ENCODE assay signal across 17 cellular contexts in genomic region chr19:4673216-4673615, GRCh38. TPM values are rescaled to one million over a fixed set of nuclear protein-coding genes. Genes with fewer than 3 reads are reported as not detected.
DNase-seq lines count a peak whose midpoint lies in the region; ATAC-seq and TF ChIP-seq lines count a peak whose summit lies in the region.
"Had no signal": no experiment of that assay in that cellular context is flagged by ENCODE, and none has a peak within 500 bp of the region (broad histone marks: within the 10 kb centered on the region; RNA-seq: fewer than 3 reads in every experiment).

No MANE protein-coding gene starts in this region.

- in situ Hi-C loops in gastrocnemius medialis (cut with MboI; ENCODE audit: low sequenced_read_pairs in 4 of 4), result no loop called here

- H3K4me3 ChIP-seq in HEK293 (ENCODE audit: low read depth, low read length) (no peak overlapping the region), gastrocnemius medialis (no peak overlapping the region), adrenal gland (no peak overlapping the region)

- H3K27ac Mint-ChIP-seq in nephron progenitor cell, result peak overlapping the region; percentile 89
- H3K27ac Mint-ChIP-seq: CD4-positive, CD25-positive, alpha-beta regulatory T cell had no signal

- peaks cover 39% of the 10 kb centered on the region for H3K4me1 Mint-ChIP-seq in nephron progenitor cell

- intact Hi-C loops in gastrocnemius medialis (cut with DNase I; ENCODE audit: low total_unique reads) (no loop called here), adrenal gland (cut with DNase I) (no loop called here)

- CTCF ChIA-PET in HEK293 (lab: Yijun Ruan, JAX), result interaction anchor here (0.6 to 1.7 kb wide), 4 partner anchors 20 to 118 kb away, joined by 3 to 8 read pairs (median 4); partner anchors contain the start of gene FEM1A
- CTCF ChIA-PET in RWPE1 (lab: Yijun Ruan, JAX), result interaction anchor here (0.7 kb wide), 1 partner anchor 13 kb away, joined by 3 read pairs; no protein-coding TSS in a partner anchor

- no peak overlapping the region for H3K4me3 Mint-ChIP-seq in nephron progenitor cell
- H3K4me3 Mint-ChIP-seq: CD4-positive, CD25-positive, alpha-beta regulatory T cell; CD8-positive, alpha-beta memory T cell; H9 had no signal

- 66 to 82% (median 77%) methylated on average over 4 of the region's 4 CpGs for WGBS in adrenal gland, 4 donors

- H3K27me3 Mint-ChIP-seq in nephron progenitor cell (ENCODE audit: low read depth, poor library complexity), result peaks cover 4% of the 10 kb centered on the region
- H3K27me3 Mint-ChIP-seq: CD4-positive, CD25-positive, alpha-beta regulatory T cell had no signal

- H3K27me3 ChIP-seq in gastrocnemius medialis (no peaks in the 10 kb centered on the region), adrenal gland (no peaks in the 10 kb centered on the region)
- H3K27me3 ChIP-seq: BE2C had no signal

- H3K36me3 Mint-ChIP-seq in nephron progenitor cell (ENCODE audit: low read depth), result peaks cover 14% of the 10 kb centered on the region

- no peak for ATAC-seq in gastrocnemius medialis

- DNase-seq in RWPE1 (ENCODE audit: low spot score) (no peak), nephron progenitor cell (no peak), gastrocnemius medialis (no peak), adrenal gland (no peak), COR-L47 (lab: John Stamatoyannopoulos, UW) (no peak), NCI-H524 treated with DMSO at 0.1 percent for 48 hours (lab: John Stamatoyannopoulos, UW) (no peak)
- DNase-seq: ACHN; BE2C; C1 segment of cervical spinal cord; Caco-2; CD4-positive, CD25-positive, alpha-beta regulatory T cell; CD8-positive, alpha-beta memory T cell; DMS79; GDM1; GOT3; H9 had no signal

- POLR2A ChIA-PET in HEK293 (lab: Yijun Ruan, JAX), result interaction anchor here (0.7 to 1.2 kb wide), 3 partner anchors 118 to 1026 kb away, joined by 3 to 8 read pairs (median 4); partner anchors contain the start of gene FEM1A
- POLR2A ChIA-PET in RWPE1 (lab: Yijun Ruan, JAX; ENCODE audit: low non-redundant PET), result no interaction called here

- H3K36me3 ChIP-seq in HEK293 (ENCODE audit: control insufficient read depth in 2 of 2, insufficient read depth in 1 of 2, low read length in 2 of 2) (peaks cover 10 to 23% of the 10 kb centered on the region in 2 experiments; a peak in 2 of 3 replicates), gastrocnemius medialis (peaks cover 0 to 23% of the 10 kb centered on the region in 2 donors), adrenal gland (replicated peaks in 1 of 2) (peaks cover 0 to 27% of the 10 kb centered on the region in 2 donors)

- H3K27ac ChIP-seq in HEK293 (ENCODE audit: extremely low read depth, low read depth, low read length) (no peak overlapping the region), RWPE1 (peak overlapping the region; percentile 100), gastrocnemius medialis (peak overlapping the region; percentile 63 to 90 (median 72)), adrenal gland (no peak overlapping the region)

- H3K9me3 ChIP-seq in HEK293 (ENCODE audit: control insufficient read depth, insufficient read depth, low read depth, low read length), result no peaks in the 10 kb centered on the region
- H3K9me3 ChIP-seq in gastrocnemius medialis, result no peaks in the 10 kb centered on the region
- no peaks in the 10 kb centered on the region for H3K9me3 ChIP-seq in adrenal gland (replicated peaks in 1 of 3)
- H3K9me3 ChIP-seq: BE2C, Caco-2 had no signal

- H3K4me1 ChIP-seq in HEK293 (ENCODE audit: control insufficient read depth, insufficient read depth, low read length), result no peaks in the 10 kb centered on the region
- H3K4me1 ChIP-seq in gastrocnemius medialis, result peaks cover 32 to 35% of the 10 kb centered on the region in 2 donors
- peaks cover 8 to 19% of the 10 kb centered on the region in 2 donors for H3K4me1 ChIP-seq in adrenal gland (replicated peaks in 1 of 2)

- no peak for TF ChIP-seq POLR2A in gastrocnemius medialis (IDR thresholded peaks at IDR 0.05)
- no peak for TF ChIP-seq POLR2A in adrenal gland (IDR thresholded peaks at IDR 0.05)

- no peaks in the 10 kb centered on the region for H3K9me3 Mint-ChIP-seq in nephron progenitor cell
- H3K9me3 Mint-ChIP-seq: CD8-positive, alpha-beta memory T cell; H9 had no signal

- TF ChIP-seq CTCF in HEK293 (tag by site-specific recombination; IDR thresholded peaks at IDR 0.05), result no peak
- no peak for TF ChIP-seq CTCF in RWPE1 (conservative IDR thresholded peaks at IDR 0.05; ENCODE audit: low read depth)
- TF ChIP-seq CTCF in nephron progenitor cell (IDR thresholded peaks at IDR 0.05), result no peak
- TF ChIP-seq CTCF in gastrocnemius medialis (IDR thresholded peaks at IDR 0.05 in 4 of 5, conservative IDR thresholded peaks at IDR 0.05 in 1 of 5), result no peak
- TF ChIP-seq CTCF in adrenal gland (IDR thresholded peaks at IDR 0.05), result no peak

TF ChIP-seq in HEK293, 187 proteins besides CTCF, POLR2A, EP300 and RAD21:
- TF ChIP-seq ELK4 (IDR thresholded peaks at IDR 0.05; ENCODE audit: borderline replicate concordance, low read depth, low read length) (no peak), GLIS1 (tag by site-specific recombination; IDR thresholded peaks at IDR 0.05) (peak; percentile 75), ZSCAN16 (tag by site-specific recombination; IDR thresholded peaks at IDR 0.05) (no peak)
TF ChIP-seq in HEK293: peak in this region for 1.

RNA-seq across cellular contexts. Expression of gene MYDGF, which starts 3.1 kb away (rescaled TPM):
- total RNA-seq in gastrocnemius medialis, result 10 to 100 TPM in 2 of 4 donors, 1 to 10 TPM in 2; 8.0 to 12.9 (median 10.1) TPM
- total RNA-seq in adrenal gland, result 100 to 1,000 TPM in 2 of 8 donors, 10 to 100 TPM in 6; 52.1 to 159 (median 74.7) TPM
- polyA plus RNA-seq in adrenal gland, result 10 to 100 TPM; 35.9 to 86.9 (median 76.1) TPM

RNA-seq across cellular contexts. Expression of gene TNFAIP8L1, which starts 33.9 kb away (rescaled TPM):
- total RNA-seq in gastrocnemius medialis, result 1 to 10 TPM; 1.3 to 2.9 (median 1.7) TPM
- 1 to 10 TPM; 3.9 to 8.1 (median 5.5) TPM for total RNA-seq in adrenal gland
- 10 to 100 TPM in 1 of 3 donors, 1 to 10 TPM in 2; 2.6 to 13.8 (median 5.8) TPM for polyA plus RNA-seq in adrenal gland

RNA-seq across cellular contexts. Expression of gene DPP9, which starts 50.4 kb away (rescaled TPM):
- total RNA-seq in gastrocnemius medialis, result 100 to 1,000 TPM in 3 of 4 donors, 10 to 100 TPM in 1; 92.6 to 208 (median 148) TPM
- total RNA-seq in adrenal gland, result 100 to 1,000 TPM in 1 of 8 donors, 10 to 100 TPM in 7; 35.2 to 117 (median 50.9) TPM
- polyA plus RNA-seq in adrenal gland, result 10 to 100 TPM; 14.6 to 56.3 (median 32.1) TPM

Comparison
In these comparisons a context has a peak if more than half of its experiments do, and no peak if none do; other contexts are left out.
1. H3K27ac ChIP-seq: peak in RWPE1 (single experiment) and gastrocnemius medialis (4 of 4); none in HEK293 (single experiment) and adrenal gland (0 of 5).